20 cellular contexts compared by ENCODE assay signal in the genomic region with DNA sequence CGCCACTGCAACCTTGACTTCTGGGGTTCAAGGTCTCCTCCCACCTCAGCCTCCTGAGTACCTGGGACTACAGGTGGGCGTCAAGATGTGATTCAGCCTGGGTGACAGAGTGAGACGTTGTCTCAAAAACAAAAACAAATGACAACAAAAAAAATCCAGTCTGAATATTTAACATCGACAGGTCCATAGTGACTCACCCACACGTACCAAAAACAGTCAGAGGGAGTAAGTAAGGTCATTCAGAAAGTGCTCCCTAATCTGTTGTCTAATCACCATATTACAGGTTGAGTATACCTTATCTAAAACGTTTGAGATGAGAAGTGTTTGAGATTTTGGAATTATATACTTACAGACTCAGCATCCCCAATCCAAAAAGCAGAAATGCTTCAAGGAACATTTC. TPM values are rescaled to one million over a fixed set of nuclear protein-coding genes. Genes with fewer than 3 reads are reported as not detected.
DNase-seq lines count a peak whose midpoint lies in the region; ATAC-seq, FAIRE-seq and TF ChIP-seq lines count a peak whose summit lies in the region.
"Had no signal": no experiment of that assay in that cellular context is flagged by ENCODE, and none has a peak within 500 bp of the region (broad histone marks: within the 10 kb centered on the region; RNA-seq: fewer than 3 reads in every experiment).

No MANE protein-coding gene starts in this region.

- no peak overlapping the region for H3K4me3 Mint-ChIP-seq in activated CD4-positive, alpha-beta T cell treated with anti-CD3 and anti-CD28 coated beads for 36 hours
- no peak overlapping the region for H3K4me3 Mint-ChIP-seq in activated T-cell treated with anti-CD3 and anti-CD28 coated beads, Interleukin-2, amount 50 U/mL, for 4 hours
- no peak overlapping the region for H3K4me3 Mint-ChIP-seq in activated T-cell treated with anti-CD3 and anti-CD28 coated beads, Interleukin-2, amount 50 U/mL, for 24 hours
- H3K4me3 Mint-ChIP-seq: B cell; CD8-positive, alpha-beta T cell; HFFc6 had no signal

- no peaks in the 10 kb centered on the region for H3K9me3 Mint-ChIP-seq in activated CD4-positive, alpha-beta T cell treated with anti-CD3 and anti-CD28 coated beads for 36 hours (ENCODE audit: low read depth)
- no peaks in the 10 kb centered on the region for H3K9me3 Mint-ChIP-seq in activated T-cell treated with anti-CD3 and anti-CD28 coated beads, Interleukin-2, amount 50 U/mL, for 4 hours
- H3K9me3 Mint-ChIP-seq in activated T-cell treated with anti-CD3 and anti-CD28 coated beads, Interleukin-2, amount 50 U/mL, for 24 hours, result no peaks in the 10 kb centered on the region
- H3K9me3 Mint-ChIP-seq: CD8-positive, alpha-beta T cell; HFFc6 had no signal

- TF ChIP-seq POLR2A in endothelial cell of umbilical vein (IDR thresholded peaks at IDR 0.05; ENCODE audit: low read depth, low read length), result no peak

- POLR2A ChIA-PET in activated CD4-positive, alpha-beta T cell treated with anti-CD3 and anti-CD28 coated beads for 36 hours (lab: Charles Lee), result no interaction called here
- POLR2A ChIA-PET in endothelial cell of umbilical vein (lab: Charles Lee), result no interaction called here

- no peaks in the 10 kb centered on the region for H3K27me3 Mint-ChIP-seq in activated CD4-positive, alpha-beta T cell treated with anti-CD3 and anti-CD28 coated beads for 36 hours
- H3K27me3 Mint-ChIP-seq in activated T-cell treated with anti-CD3 and anti-CD28 coated beads, Interleukin-2, amount 50 U/mL, for 4 hours (ENCODE audit: low read depth), result no peaks in the 10 kb centered on the region
- no peaks in the 10 kb centered on the region for H3K27me3 Mint-ChIP-seq in activated T-cell treated with anti-CD3 and anti-CD28 coated beads, Interleukin-2, amount 50 U/mL, for 24 hours
- H3K27me3 Mint-ChIP-seq: B cell had no signal

- peak; percentile 28 for DNase-seq in activated CD4-positive, alpha-beta T cell treated with anti-CD3 and anti-CD28 coated beads for 36 hours
- no peak for DNase-seq in activated CD4-positive, alpha-beta T cell treated with anti-CD3 and anti-CD28 coated beads, Interleukin-2, amount 50 U/mL, for 48 hours
- DNase-seq in activated T-cell treated with anti-CD3 and anti-CD28 coated beads, Interleukin-2, amount 50 U/mL, for 4 hours, result no peak
- no peak for DNase-seq in activated T-cell treated with anti-CD3 and anti-CD28 coated beads, Interleukin-2, amount 50 U/mL, for 24 hours
- peak; percentile 37 for DNase-seq in stimulated activated CD4-positive, alpha-beta T cell treated with anti-CD3 and anti-CD28 coated beads, Interleukin-1b, Interleukin-23, amount 100 ng/mL, for 48 hours
- DNase-seq in stimulated activated CD4-positive, alpha-beta T cell treated with anti-CD3 and anti-CD28 coated beads, Interleukin-12 subunit alpha, Interleukin-12 subunit beta, amount 100 ng/mL, for 4 hours, result no peak
- DNase-seq in endothelial cell of umbilical vein (ENCODE audit: low read depth, low spot score), result no peak
- DNase-seq: 8988T; Calu3; CD8-positive, alpha-beta T cell; DMS79 treated with DMSO at 0.1 percent for 48 hours; GF-D8; GOT3; H7; HFFc6 had no signal

- no peaks in the 10 kb centered on the region for H3K27me3 ChIP-seq in endothelial cell of umbilical vein (ENCODE audit: control insufficient read depth in 2 of 2, insufficient read depth in 2 of 2, low read length in 2 of 2)
- H3K27me3 ChIP-seq: BLaER1 treated with 17β-estradiol and CSF1 and Interleukin-3, amounts not matched to agents 10 nM and 100 nM had no signal

- H3K27ac ChIP-seq in endothelial cell of umbilical vein (ENCODE audit: insufficient read depth, low read depth, low read length), result no peak overlapping the region
- H3K27ac ChIP-seq: BLaER1 treated with 17β-estradiol and CSF1 and Interleukin-3, amounts not matched to agents 10 nM and 100 nM; HL-60 had no signal

- peaks cover 32 to 34% of the 10 kb centered on the region in 2 experiments for H3K36me3 ChIP-seq in endothelial cell of umbilical vein (ENCODE audit: control insufficient read depth in 2 of 2, extremely low read depth in 1 of 2, insufficient read depth in 2 of 2, low read length in 2 of 2)

- FAIRE-seq in endothelial cell of umbilical vein (lab: Jason Lieb, UNC), result peak; percentile 28

- H2AFZ ChIP-seq in endothelial cell of umbilical vein (ENCODE audit: low read depth, low read length), result no peak overlapping the region

- TF ChIP-seq CTCF in endothelial cell of umbilical vein (IDR thresholded peaks at IDR 0.05; ENCODE audit: extremely low read depth in 1 of 2, insufficient read depth in 1 of 2, low read depth in 1 of 2, low read length in 2 of 2), result no peak

- H3K4me3 ChIP-seq in endothelial cell of umbilical vein (replicated peaks in 1 of 3; ENCODE audit: insufficient read depth in 1 of 3, low read depth in 1 of 3, low read length in 3 of 3), result no peak overlapping the region
- H3K4me3 ChIP-seq: BLaER1 treated with 17β-estradiol and CSF1 and Interleukin-3, amounts not matched to agents 10 nM and 100 nM had no signal

- H3K4me2 ChIP-seq in endothelial cell of umbilical vein (ENCODE audit: insufficient read depth, low read length), result no peak overlapping the region
- H3K4me2 ChIP-seq: BLaER1 treated with 17β-estradiol and CSF1 and Interleukin-3, amounts not matched to agents 10 nM and 100 nM had no signal

- peaks cover 45% of the 10 kb centered on the region for H3K36me3 Mint-ChIP-seq in activated CD4-positive, alpha-beta T cell treated with anti-CD3 and anti-CD28 coated beads for 36 hours (ENCODE audit: low read depth)
- H3K36me3 Mint-ChIP-seq in activated T-cell treated with anti-CD3 and anti-CD28 coated beads, Interleukin-2, amount 50 U/mL, for 4 hours (ENCODE audit: insufficient read depth), result peaks cover 52% of the 10 kb centered on the region
- H3K36me3 Mint-ChIP-seq in activated T-cell treated with anti-CD3 and anti-CD28 coated beads, Interleukin-2, amount 50 U/mL, for 24 hours (ENCODE audit: low read depth), result peaks cover 92% of the 10 kb centered on the region

- H3K79me2 ChIP-seq in endothelial cell of umbilical vein (ENCODE audit: control insufficient read depth, insufficient read depth, low read length), result no peaks in the 10 kb centered on the region

- H3K9me1 ChIP-seq in endothelial cell of umbilical vein (replicated peaks; ENCODE audit: control insufficient read depth, extremely low read depth, insufficient read depth, low read length), result no peaks in the 10 kb centered on the region

- H3K4me1 Mint-ChIP-seq in activated CD4-positive, alpha-beta T cell treated with anti-CD3 and anti-CD28 coated beads for 36 hours, result peaks cover 3% of the 10 kb centered on the region
- no peaks in the 10 kb centered on the region for H3K4me1 Mint-ChIP-seq in activated T-cell treated with anti-CD3 and anti-CD28 coated beads, Interleukin-2, amount 50 U/mL, for 4 hours (ENCODE audit: low read depth)
- H3K4me1 Mint-ChIP-seq in activated T-cell treated with anti-CD3 and anti-CD28 coated beads, Interleukin-2, amount 50 U/mL, for 24 hours (ENCODE audit: low read depth), result peaks cover 7% of the 10 kb centered on the region
- H3K4me1 Mint-ChIP-seq: B cell had no signal

- no peaks in the 10 kb centered on the region for H3K9me3 ChIP-seq in endothelial cell of umbilical vein (replicated peaks; ENCODE audit: control insufficient read depth, insufficient read depth, low read length)
- H3K9me3 ChIP-seq: BLaER1 treated with 17β-estradiol and CSF1 and Interleukin-3, amounts not matched to agents 10 nM and 100 nM had no signal

- H3K9ac ChIP-seq in endothelial cell of umbilical vein (replicated peaks; ENCODE audit: extremely low read depth, insufficient read depth, low read length), result no peak overlapping the region
- H3K9ac ChIP-seq: BLaER1 treated with 17β-estradiol and CSF1 and Interleukin-3, amounts not matched to agents 10 nM and 100 nM had no signal

- intact Hi-C loops in activated CD4-positive, alpha-beta T cell treated with anti-CD3 and anti-CD28 coated beads for 36 hours (cut with DNase I, micrococcal nuclease), result no loop called here
- intact Hi-C loops in endothelial cell of umbilical vein (cut with micrococcal nuclease), result no loop called here

- no peak overlapping the region for H3K27ac Mint-ChIP-seq in activated CD4-positive, alpha-beta T cell treated with anti-CD3 and anti-CD28 coated beads for 36 hours
- no peak overlapping the region for H3K27ac Mint-ChIP-seq in activated T-cell treated with anti-CD3 and anti-CD28 coated beads, Interleukin-2, amount 50 U/mL, for 24 hours
- H3K27ac Mint-ChIP-seq: B cell; CD8-positive, alpha-beta T cell; HFFc6 had no signal

- no peaks in the 10 kb centered on the region for H3K4me1 ChIP-seq in endothelial cell of umbilical vein (ENCODE audit: control insufficient read depth, extremely low read depth, insufficient read depth, low read length)
- H3K4me1 ChIP-seq: BLaER1 treated with 17β-estradiol and CSF1 and Interleukin-3, amounts not matched to agents 10 nM and 100 nM had no signal

- BruUV-seq in endothelial cell of umbilical vein (replicated peaks; lab: Mats Ljungman, UMichigan), result no TSS peak

- CTCF ChIA-PET in activated CD4-positive, alpha-beta T cell treated with anti-CD3 and anti-CD28 coated beads for 36 hours (lab: Charles Lee), result no interaction called here
- CTCF ChIA-PET in endothelial cell of umbilical vein (lab: Charles Lee), result no interaction called here

- no peaks in the 10 kb centered on the region for H4K20me1 ChIP-seq in endothelial cell of umbilical vein (replicated peaks; ENCODE audit: control insufficient read depth, extremely low read depth, insufficient read depth, low read length)

- ATAC-seq in activated CD4-positive, alpha-beta T cell treated with anti-CD3 and anti-CD28 coated beads for 36 hours, result peak; percentile 79
- ATAC-seq in activated T-cell treated with anti-CD3 and anti-CD28 coated beads, Interleukin-2, amount 50 U/mL, for 4 hours, result peak; percentile 46 to 60
- ATAC-seq in GM18517 (IDR thresholded peaks at IDR 0.05; ENCODE audit: unreplicated experiment), result no peak
- ATAC-seq: CD8-positive, alpha-beta T cell; HCT116 had no signal

- dilution Hi-C loops in endothelial cell of umbilical vein (cut with MboI; ENCODE audit: extremely low pct_ligation_motif_present, low sequenced_read_pairs), result no loop called here

TF ChIP-seq in endothelial cell of umbilical vein, 7 proteins besides CTCF, POLR2A, EP300 and RAD21 (continues in another document):
- TF ChIP-seq EZH2 (IDR thresholded peaks at IDR 0.05; ENCODE audit: borderline replicate concordance, low read depth, low read length, severe bottlenecking), result no peak

RNA-seq across cellular contexts. Expression of a gene that starts 24.4 kb away (rescaled TPM):
- total RNA-seq in activated CD4-positive, alpha-beta T cell treated with anti-CD3 and anti-CD28 coated beads for 36 hours, result 10 to 100 TPM; 28.2 to 35.8 TPM
- total RNA-seq in activated T-cell treated with anti-CD3 and anti-CD28 coated beads, Interleukin-2, amount 50 U/mL, for 4 hours, result 10 to 100 TPM; 18.5 to 20.7 (median 20.2) TPM
- total RNA-seq in endothelial cell of umbilical vein, result 30.4 and 34.3 TPM in 2 replicates
- 26.1 and 26.8 TPM in 2 replicates for polyA plus RNA-seq in endothelial cell of umbilical vein
- polyA plus RNA-seq in endothelial cell of umbilical vein (2011; cell fraction: cytosol; rRNA removed), result 17.4 and 21.8 TPM in 2 replicates
- polyA plus RNA-seq in endothelial cell of umbilical vein (2011; cell fraction: nucleus; rRNA removed), result 34.8 and 35.2 TPM in 2 replicates
- 23.0 and 25.3 TPM in 2 replicates for polyA plus RNA-seq in endothelial cell of umbilical vein (2012)
- polyA minus RNA-seq in endothelial cell of umbilical vein, result 33.0 and 38.9 TPM in 2 replicates
- polyA minus RNA-seq in endothelial cell of umbilical vein (2011; cell fraction: cytosol; rRNA and poly(A)+ RNA removed), result 5.9 TPM
- 21.1 and 25.9 TPM in 2 replicates for polyA minus RNA-seq in endothelial cell of umbilical vein (2011; cell fraction: nucleus; rRNA and poly(A)+ RNA removed)

Comparison
In these comparisons a context has a peak if more than half of its experiments do, and no peak if none do; other contexts are left out.
1. DNase-seq: peak in activated CD4-positive, alpha-beta T cell treated with anti-CD3 and anti-CD28 coated beads for 36 hours (single experiment) and stimulated activated CD4-positive, alpha-beta T cell treated with anti-CD3 and anti-CD28 coated beads, Interleukin-1b, Interleukin-23, amount 100 ng/mL, for 48 hours (single experiment); none in activated CD4-positive, alpha-beta T cell treated with anti-CD3 and anti-CD28 coated beads, Interleukin-2, amount 50 U/mL, for 48 hours (0 of 2), activated T-cell treated with anti-CD3 and anti-CD28 coated beads, Interleukin-2, amount 50 U/mL, for 4 hours (single experiment), activated T-cell treated with anti-CD3 and anti-CD28 coated beads, Interleukin-2, amount 50 U/mL, for 24 hours (single experiment), stimulated activated CD4-positive, alpha-beta T cell treated with anti-CD3 and anti-CD28 coated beads, Interleukin-12 subunit alpha, Interleukin-12 subunit beta, amount 100 ng/mL, for 4 hours (single experiment) and endothelial cell of umbilical vein (single experiment).